ENCODE assay signal across 12 cellular contexts in genomic region chr3:124565551-124565950, GRCh38.
"Had no signal": no experiment of that assay in that cellular context is flagged by ENCODE, and none has a peak within 500 bp of the region (broad histone marks: within the 10 kb centered on the region; RNA-seq: fewer than 3 reads in every experiment).

No MANE protein-coding gene starts in this region.

- H3K4me3 Mint-ChIP-seq: activated CD4-positive, alpha-beta memory T cell treated with anti-CD3 and anti-CD28 coated beads for 36 hours; activated CD4-positive, alpha-beta T cell treated with anti-CD3 and anti-CD28 coated beads, Interleukin-2, amount 10 ng/mL, durations not matched to agents 24 days and 14 days; activated naive CD4-positive, alpha-beta T cell treated with anti-CD3 and anti-CD28 coated beads, Interleukin-2, amount 10 ng/mL, durations not matched to agents 7 days and 5 days; activated naive CD8-positive, alpha-beta T cell treated with anti-CD3 and anti-CD28 coated beads, Interleukin-2, amount 10 ng/mL, durations not matched to agents 7 days and 5 days; activated T-helper 1 cell treated with anti-CD3 and anti-CD28 coated beads, Interleukin-12 subunit alpha, Interleukin-12 subunit beta, Interleukin-2, Interleukin-4 antibody, amounts not matched to agents 30 ng/mL and 10 ng/mL and 1 ng/mL, durations not matched to agents 14 hours and 24 hours and 36 hours; natural killer cell; stimulated activated memory B cell treated with anti-CD40 and anti-IgM and Interleukin-4, amounts not matched to agents 10 μg/mL and 1 μg/mL and 100 μg/mL, for 72 hours; T-helper 17 cell had no signal

- FAIRE-seq: small intestine had no signal

- H3K27ac Mint-ChIP-seq: activated CD4-positive, alpha-beta memory T cell treated with anti-CD3 and anti-CD28 coated beads for 36 hours; activated CD4-positive, alpha-beta T cell treated with anti-CD3 and anti-CD28 coated beads, Interleukin-2, amount 10 ng/mL, durations not matched to agents 24 days and 14 days; activated naive CD4-positive, alpha-beta T cell treated with anti-CD3 and anti-CD28 coated beads, Interleukin-2, amount 10 ng/mL, durations not matched to agents 7 days and 5 days; activated naive CD8-positive, alpha-beta T cell treated with anti-CD3 and anti-CD28 coated beads, Interleukin-2, amount 10 ng/mL, durations not matched to agents 7 days and 5 days; activated T-helper 1 cell treated with anti-CD3 and anti-CD28 coated beads, Interleukin-12 subunit alpha, Interleukin-12 subunit beta, Interleukin-2, Interleukin-4 antibody, amounts not matched to agents 30 ng/mL and 10 ng/mL and 1 ng/mL, durations not matched to agents 14 hours and 24 hours and 36 hours; natural killer cell; stimulated activated memory B cell treated with anti-CD40 and anti-IgM and Interleukin-4, amounts not matched to agents 10 μg/mL and 1 μg/mL and 100 μg/mL, for 72 hours; T-helper 17 cell had no signal

- H3K27me3 ChIP-seq: ascending aorta, sigmoid colon, tibial nerve had no signal

- H3K36me3 ChIP-seq: sigmoid colon, tibial nerve had no signal

- H3K9me3 Mint-ChIP-seq: activated CD4-positive, alpha-beta memory T cell treated with anti-CD3 and anti-CD28 coated beads for 36 hours; activated CD4-positive, alpha-beta T cell treated with anti-CD3 and anti-CD28 coated beads, Interleukin-2, amount 10 ng/mL, durations not matched to agents 24 days and 14 days; activated naive CD4-positive, alpha-beta T cell treated with anti-CD3 and anti-CD28 coated beads, Interleukin-2, amount 10 ng/mL, durations not matched to agents 7 days and 5 days; activated naive CD8-positive, alpha-beta T cell treated with anti-CD3 and anti-CD28 coated beads, Interleukin-2, amount 10 ng/mL, durations not matched to agents 7 days and 5 days; activated T-helper 1 cell treated with anti-CD3 and anti-CD28 coated beads, Interleukin-12 subunit alpha, Interleukin-12 subunit beta, Interleukin-2, Interleukin-4 antibody, amounts not matched to agents 30 ng/mL and 10 ng/mL and 1 ng/mL, durations not matched to agents 14 hours and 24 hours and 36 hours; natural killer cell; stimulated activated memory B cell treated with anti-CD40 and anti-IgM and Interleukin-4, amounts not matched to agents 10 μg/mL and 1 μg/mL and 100 μg/mL, for 72 hours had no signal

- H3K4me3 ChIP-seq: ascending aorta, sigmoid colon, tibial nerve had no signal

- H3K4me1 Mint-ChIP-seq: activated CD4-positive, alpha-beta T cell treated with anti-CD3 and anti-CD28 coated beads, Interleukin-2, amount 10 ng/mL, durations not matched to agents 24 days and 14 days; T-helper 17 cell had no signal

- H3K27ac ChIP-seq: ascending aorta, sigmoid colon, tibial nerve had no signal

- H3K4me1 ChIP-seq: ascending aorta had no signal

- H3K9me3 ChIP-seq: ascending aorta, sigmoid colon, tibial nerve had no signal

- ATAC-seq: stimulated activated memory B cell treated with anti-CD40 and anti-IgM and Interleukin-4, amounts not matched to agents 10 μg/mL and 1 μg/mL and 100 μg/mL, for 72 hours had no signal

- H3K36me3 Mint-ChIP-seq: activated CD4-positive, alpha-beta memory T cell treated with anti-CD3 and anti-CD28 coated beads for 36 hours; activated naive CD4-positive, alpha-beta T cell treated with anti-CD3 and anti-CD28 coated beads, Interleukin-2, amount 10 ng/mL, durations not matched to agents 7 days and 5 days; activated naive CD8-positive, alpha-beta T cell treated with anti-CD3 and anti-CD28 coated beads, Interleukin-2, amount 10 ng/mL, durations not matched to agents 7 days and 5 days; natural killer cell; stimulated activated memory B cell treated with anti-CD40 and anti-IgM and Interleukin-4, amounts not matched to agents 10 μg/mL and 1 μg/mL and 100 μg/mL, for 72 hours had no signal
